In the genomic region with DNA sequence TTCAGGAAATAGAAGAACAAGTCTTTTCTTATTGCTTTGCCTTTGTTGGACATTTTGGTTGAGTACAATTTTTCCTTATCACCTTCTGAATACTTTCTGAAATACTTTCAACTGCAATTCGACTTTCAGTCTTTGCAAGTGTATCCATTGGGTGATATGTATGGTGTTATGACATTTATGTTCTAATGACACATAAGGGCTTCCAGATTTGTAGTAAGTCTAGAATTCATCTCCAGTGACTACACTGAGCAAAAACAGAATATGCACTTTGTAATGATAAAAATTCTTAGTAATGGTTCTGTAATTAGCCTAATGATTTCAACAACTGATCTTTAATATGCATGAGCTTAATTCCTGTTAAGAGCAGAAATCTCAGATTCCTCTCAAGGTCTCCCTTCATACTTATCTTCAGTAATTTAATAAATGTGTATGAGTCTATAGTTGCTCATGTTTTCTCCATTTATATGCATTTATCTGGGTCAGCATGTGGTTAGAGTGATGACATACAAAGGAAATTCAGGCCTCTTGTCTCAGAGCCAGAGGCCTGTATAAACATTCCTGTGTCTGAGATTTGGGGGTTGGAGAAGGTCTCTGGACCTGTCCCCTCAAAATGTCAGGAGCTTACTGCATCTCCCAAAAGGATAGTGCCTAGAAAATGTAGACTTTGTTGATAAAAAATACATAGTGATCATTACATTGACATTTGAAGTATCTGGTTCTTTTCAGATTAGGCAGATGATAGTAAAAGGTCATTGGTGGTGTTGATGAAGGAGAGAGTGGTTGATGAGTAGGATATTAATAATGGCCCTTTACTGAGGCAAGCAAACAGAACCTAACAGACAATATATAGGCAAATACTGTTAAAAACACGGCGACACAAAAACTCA, we compare ENCODE assay signal across 13 cellular contexts.
A peak's percentile ranks its signal among the peaks of the same experiment; 100 is the strongest.
DNase-seq lines count a peak whose midpoint lies in the region.
"Had no signal": no experiment of that assay in that cellular context is flagged by ENCODE, and none has a peak within 500 bp of the region (broad histone marks: within the 10 kb centered on the region; RNA-seq: fewer than 3 reads in every experiment).

No MANE protein-coding gene starts in this region.

- peak overlapping the region; percentile 59 for H3K27ac Mint-ChIP-seq in activated CD4-positive, alpha-beta T cell treated with anti-CD3 and anti-CD28 coated beads, Interleukin-2, amount 10 ng/mL, durations not matched to agents 7 days and 5 days
- H3K27ac Mint-ChIP-seq in activated CD4-positive, alpha-beta T cell treated with anti-CD3 and anti-CD28 coated beads, Interleukin-2, amount 10 ng/mL, durations not matched to agents 24 days and 14 days: no peak overlapping the region
- H3K27ac Mint-ChIP-seq in immature natural killer cell: peak overlapping the region; percentile 71 to 91 (median 90)
- H3K27ac Mint-ChIP-seq: naive B cell; T-helper 2 cell treated with Interferon-gamma antibody and Interleukin-4, amounts not matched to agents 5 μg/mL and 100 μg/mL, for 36 hours had no signal

- peaks cover 10% of the 10 kb centered on the region for H3K36me3 Mint-ChIP-seq in activated CD4-positive, alpha-beta T cell treated with anti-CD3 and anti-CD28 coated beads, Interleukin-2, amount 10 ng/mL, durations not matched to agents 7 days and 5 days (ENCODE audit: low read depth)
- H3K36me3 Mint-ChIP-seq in activated CD4-positive, alpha-beta T cell treated with anti-CD3 and anti-CD28 coated beads, Interleukin-2, amount 10 ng/mL, durations not matched to agents 24 days and 14 days (ENCODE audit: low read depth): no peaks in the 10 kb centered on the region
- H3K36me3 Mint-ChIP-seq in immature natural killer cell: no peaks in the 10 kb centered on the region
- H3K36me3 Mint-ChIP-seq: naive B cell had no signal

- H3K27me3 Mint-ChIP-seq in activated CD4-positive, alpha-beta T cell treated with anti-CD3 and anti-CD28 coated beads, Interleukin-2, amount 10 ng/mL, durations not matched to agents 7 days and 5 days: peaks cover 7% of the 10 kb centered on the region
- peaks cover 12% of the 10 kb centered on the region for H3K27me3 Mint-ChIP-seq in activated CD4-positive, alpha-beta T cell treated with anti-CD3 and anti-CD28 coated beads, Interleukin-2, amount 10 ng/mL, durations not matched to agents 24 days and 14 days
- H3K27me3 Mint-ChIP-seq in immature natural killer cell (ENCODE audit: low read depth in 3 of 3): peaks cover 0 to 4% (median 2%) of the 10 kb centered on the region in 3 donors
- H3K27me3 Mint-ChIP-seq: naive B cell had no signal

- POLR2A ChIA-PET in activated CD4-positive, alpha-beta T cell treated with anti-CD3 and anti-CD28 coated beads, Interleukin-2, amount 10 ng/mL, durations not matched to agents 7 days and 5 days (lab: Charles Lee): no interaction called here

- H3K4me1 Mint-ChIP-seq in activated CD4-positive, alpha-beta T cell treated with anti-CD3 and anti-CD28 coated beads, Interleukin-2, amount 10 ng/mL, durations not matched to agents 7 days and 5 days: peaks cover 31% of the 10 kb centered on the region
- peaks cover 13% of the 10 kb centered on the region for H3K4me1 Mint-ChIP-seq in activated CD4-positive, alpha-beta T cell treated with anti-CD3 and anti-CD28 coated beads, Interleukin-2, amount 10 ng/mL, durations not matched to agents 24 days and 14 days
- H3K4me1 Mint-ChIP-seq in immature natural killer cell: peaks cover 64 to 70% of the 10 kb centered on the region in 2 donors

- peaks cover 17% of the 10 kb centered on the region for H3K9me3 Mint-ChIP-seq in activated CD4-positive, alpha-beta T cell treated with anti-CD3 and anti-CD28 coated beads, Interleukin-2, amount 10 ng/mL, durations not matched to agents 7 days and 5 days
- peaks cover 15% of the 10 kb centered on the region for H3K9me3 Mint-ChIP-seq in activated CD4-positive, alpha-beta T cell treated with anti-CD3 and anti-CD28 coated beads, Interleukin-2, amount 10 ng/mL, durations not matched to agents 24 days and 14 days
- H3K9me3 Mint-ChIP-seq in immature natural killer cell: no peaks in the 10 kb centered on the region
- H3K9me3 Mint-ChIP-seq: naive B cell had no signal

- no peak overlapping the region for H3K4me3 Mint-ChIP-seq in activated CD4-positive, alpha-beta T cell treated with anti-CD3 and anti-CD28 coated beads, Interleukin-2, amount 10 ng/mL, durations not matched to agents 7 days and 5 days
- no peak overlapping the region for H3K4me3 Mint-ChIP-seq in activated CD4-positive, alpha-beta T cell treated with anti-CD3 and anti-CD28 coated beads, Interleukin-2, amount 10 ng/mL, durations not matched to agents 24 days and 14 days
- H3K4me3 Mint-ChIP-seq in immature natural killer cell: peak overlapping the region; percentile 33 to 72 (median 57)
- H3K4me3 Mint-ChIP-seq: naive B cell; T-helper 2 cell treated with Interferon-gamma antibody and Interleukin-4, amounts not matched to agents 5 μg/mL and 100 μg/mL, for 36 hours had no signal

- intact Hi-C loops in activated CD4-positive, alpha-beta T cell treated with anti-CD3 and anti-CD28 coated beads, Interleukin-2, amount 10 ng/mL, durations not matched to agents 24 days and 14 days (cut with micrococcal nuclease): no loop called here

- CTCF ChIA-PET in activated CD4-positive, alpha-beta T cell treated with anti-CD3 and anti-CD28 coated beads, Interleukin-2, amount 10 ng/mL, durations not matched to agents 7 days and 5 days (lab: Charles Lee): interaction anchor here (1.0 to 1.3 kb wide), 3 partner anchors 9 to 23 kb away, joined by 3 to 4 read pairs (median 3); no protein-coding TSS in a partner anchor

- no peak for DNase-seq in activated CD4-positive, alpha-beta T cell treated with anti-CD3 and anti-CD28 coated beads, Interleukin-2, amount 10 ng/mL, durations not matched to agents 7 days and 5 days
- no peak for DNase-seq in activated CD4-positive, alpha-beta T cell treated with anti-CD3 and anti-CD28 coated beads, Interleukin-2, amount 10 ng/mL, durations not matched to agents 24 days and 14 days
- DNase-seq in amniotic stem cell (lab: John Stamatoyannopoulos, UW): peak; percentile 44
- peak in 1 of 3 donors; percentile 9 for DNase-seq in immature natural killer cell
- peak; percentile 46 for DNase-seq in stromal cell of bone marrow (ENCODE audit: low read depth)
- DNase-seq in NCI-H2029 (lab: John Stamatoyannopoulos, UW): no peak
- no peak for DNase-seq in NCI-H187 treated with DMSO at 0.1 percent for 48 hours (lab: John Stamatoyannopoulos, UW)
- DNase-seq in DMS53 treated with DMSO at 0.1 percent for 48 hours (lab: John Stamatoyannopoulos, UW; ENCODE audit: unreplicated experiment): no peak
- DNase-seq: erythroblast, KBM-7, naive B cell, NCI-H524 treated with DMSO at 0.1 percent for 48 hours had no signal

Comparison
In these comparisons a context has a peak if more than half of its experiments do, and no peak if none do; other contexts are left out.
1. DNase-seq: peak in amniotic stem cell (single experiment) and stromal cell of bone marrow (single experiment); none in activated CD4-positive, alpha-beta T cell treated with anti-CD3 and anti-CD28 coated beads, Interleukin-2, amount 10 ng/mL, durations not matched to agents 7 days and 5 days (single experiment), activated CD4-positive, alpha-beta T cell treated with anti-CD3 and anti-CD28 coated beads, Interleukin-2, amount 10 ng/mL, durations not matched to agents 24 days and 14 days (single experiment), NCI-H2029 (single experiment), NCI-H187 treated with DMSO at 0.1 percent for 48 hours (single experiment) and DMS53 treated with DMSO at 0.1 percent for 48 hours (single experiment).
2. H3K4me3 Mint-ChIP-seq: peak in immature natural killer cell (5 of 5); none in activated CD4-positive, alpha-beta T cell treated with anti-CD3 and anti-CD28 coated beads, Interleukin-2, amount 10 ng/mL, durations not matched to agents 7 days and 5 days (single experiment) and activated CD4-positive, alpha-beta T cell treated with anti-CD3 and anti-CD28 coated beads, Interleukin-2, amount 10 ng/mL, durations not matched to agents 24 days and 14 days (single experiment).